Comparison of ENCODE assay signal across 19 cellular contexts in the genomic region with DNA sequence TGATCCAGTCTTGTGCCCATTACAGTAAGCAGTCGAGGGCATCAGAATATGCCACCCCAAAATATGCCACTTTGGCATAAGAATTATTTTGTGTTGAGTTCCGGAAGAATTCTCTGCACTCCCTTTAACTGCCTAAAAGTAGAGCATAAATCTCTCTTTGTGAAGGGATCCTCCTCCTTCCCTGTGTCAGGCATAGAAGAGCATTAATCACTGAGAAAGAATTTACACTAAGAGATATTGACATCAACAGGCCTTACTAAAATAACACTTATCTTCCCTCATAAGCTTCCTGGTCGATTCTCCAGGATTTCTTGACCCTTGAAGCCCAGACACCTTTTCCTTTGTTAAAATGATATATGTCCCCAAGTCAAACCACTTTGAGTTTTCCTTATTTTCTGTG. TPM values are rescaled to one million over a fixed set of nuclear protein-coding genes. Genes with fewer than 3 reads are reported as not detected.
"Had no signal": no experiment of that assay in that cellular context is flagged by ENCODE, and none has a peak within 500 bp of the region (broad histone marks: within the 10 kb centered on the region; RNA-seq: fewer than 3 reads in every experiment).

No MANE protein-coding gene starts in this region.

- H3K9me3 ChIP-seq: esophagus muscularis mucosa, transverse colon had no signal

- DNase-seq: activated CD4-positive, alpha-beta T cell treated with anti-CD3 and anti-CD28 coated beads, Interleukin-2, amount 10 ng/mL, durations not matched to agents 24 days and 14 days; activated CD8-positive, alpha-beta memory T cell treated with anti-CD3 and anti-CD28 coated beads, Interleukin-2, amount 50 U/mL, for 4 hours; activated CD8-positive, alpha-beta T cell treated with anti-CD3 and anti-CD28 coated beads, Interleukin-2, amount 10 ng/mL, durations not matched to agents 7 days and 5 days; activated gamma-delta T cell treated with Interleukin-2 at 50 U/mL for 16 hours; activated naive CD8-positive, alpha-beta T cell treated with anti-CD3 and anti-CD28 coated beads for 36 hours; amygdala; left cardiac atrium; naive thymus-derived CD4-positive, alpha-beta T cell; retina; stimulated activated CD4-positive, alpha-beta T cell treated with anti-CD3 and anti-CD28 coated beads, Interleukin-4, amount 100 ng/mL, for 4 hours; stimulated activated CD8-positive, alpha-beta memory T cell treated with anti-CD3 and anti-CD28 coated beads, Interleukin-4, amount 100 ng/mL, for 48 hours; stimulated activated naive CD8-positive, alpha-beta T cell treated with anti-CD3 and anti-CD28 coated beads, Interleukin-15, Interleukin-2, amounts not matched to agents 100 U/mL and 50 U/mL, for 24 hours; T-helper 2 cell; transverse colon had no signal

- H3K4me3 Mint-ChIP-seq: activated CD4-positive, alpha-beta T cell treated with anti-CD3 and anti-CD28 coated beads, Interleukin-2, amount 10 ng/mL, durations not matched to agents 24 days and 14 days; activated CD8-positive, alpha-beta T cell treated with anti-CD3 and anti-CD28 coated beads, Interleukin-2, amount 10 ng/mL, durations not matched to agents 7 days and 5 days; activated naive CD8-positive, alpha-beta T cell treated with anti-CD3 and anti-CD28 coated beads for 36 hours; brain; naive thymus-derived CD4-positive, alpha-beta T cell; WTC11 had no signal

- H3K36me3 Mint-ChIP-seq: activated naive CD8-positive, alpha-beta T cell treated with anti-CD3 and anti-CD28 coated beads for 36 hours; brain; naive thymus-derived CD4-positive, alpha-beta T cell; WTC11 had no signal

- H3K9me3 Mint-ChIP-seq: activated CD4-positive, alpha-beta T cell treated with anti-CD3 and anti-CD28 coated beads, Interleukin-2, amount 10 ng/mL, durations not matched to agents 24 days and 14 days; activated naive CD8-positive, alpha-beta T cell treated with anti-CD3 and anti-CD28 coated beads for 36 hours; brain; WTC11 had no signal

- H3K27ac Mint-ChIP-seq: activated CD4-positive, alpha-beta T cell treated with anti-CD3 and anti-CD28 coated beads, Interleukin-2, amount 10 ng/mL, durations not matched to agents 24 days and 14 days; activated CD8-positive, alpha-beta T cell treated with anti-CD3 and anti-CD28 coated beads, Interleukin-2, amount 10 ng/mL, durations not matched to agents 7 days and 5 days; activated naive CD8-positive, alpha-beta T cell treated with anti-CD3 and anti-CD28 coated beads for 36 hours; brain; naive thymus-derived CD4-positive, alpha-beta T cell; WTC11 had no signal

- H3K4me1 ChIP-seq: esophagus muscularis mucosa, transverse colon had no signal

- H3K27ac ChIP-seq: esophagus muscularis mucosa, transverse colon had no signal

- H3K36me3 ChIP-seq: esophagus muscularis mucosa, transverse colon had no signal

- H3K4me3 ChIP-seq: esophagus muscularis mucosa, lung, transverse colon had no signal

- H3K27me3 ChIP-seq: esophagus muscularis mucosa, transverse colon had no signal

- H3K4me1 Mint-ChIP-seq: activated CD4-positive, alpha-beta T cell treated with anti-CD3 and anti-CD28 coated beads, Interleukin-2, amount 10 ng/mL, durations not matched to agents 24 days and 14 days; activated naive CD8-positive, alpha-beta T cell treated with anti-CD3 and anti-CD28 coated beads for 36 hours; brain had no signal

- H3K27me3 Mint-ChIP-seq: activated CD4-positive, alpha-beta T cell treated with anti-CD3 and anti-CD28 coated beads, Interleukin-2, amount 10 ng/mL, durations not matched to agents 24 days and 14 days; activated naive CD8-positive, alpha-beta T cell treated with anti-CD3 and anti-CD28 coated beads for 36 hours; brain had no signal

RNA-seq across cellular contexts. Expression of gene KYNU, which starts 27.6 kb away (rescaled TPM):
- total RNA-seq: activated CD4-positive, alpha-beta T cell treated with anti-CD3 and anti-CD28 coated beads, Interleukin-2, amount 10 ng/mL, durations not matched to agents 24 days and 14 days; activated CD8-positive, alpha-beta T cell treated with anti-CD3 and anti-CD28 coated beads, Interleukin-2, amount 10 ng/mL, durations not matched to agents 7 days and 5 days; chondrocyte had no signal
